ENCODE assay signal across 9 cellular contexts in genomic region chrX:39759526-39760224, GRCh38.
DNase-seq lines count a peak whose midpoint lies in the region; ATAC-seq, FAIRE-seq and TF ChIP-seq lines count a peak whose summit lies in the region.
"Had no signal": no experiment of that assay in that cellular context is flagged by ENCODE, and none has a peak within 500 bp of the region (broad histone marks: within the 10 kb centered on the region; RNA-seq: fewer than 3 reads in every experiment).

No MANE protein-coding gene starts in this region.

- H3K4me2 ChIP-seq in astrocyte (ENCODE audit: low read length) (peak overlapping the region; percentile 73), keratinocyte (ENCODE audit: control insufficient read depth, extremely low read depth, insufficient read depth, low read depth, low read length) (peak overlapping the region; percentile 27)

- H2AFZ ChIP-seq in astrocyte (ENCODE audit: low read depth, low read length) = no peak overlapping the region
- peak overlapping the region; percentile 43 for H2AFZ ChIP-seq in keratinocyte (ENCODE audit: control insufficient read depth, low read length)

- H3K9ac ChIP-seq in astrocyte (ENCODE audit: low read length) (peak overlapping the region; percentile 77), keratinocyte (ENCODE audit: control insufficient read depth, extremely low read depth, insufficient read depth, low read length) (no peak overlapping the region)

- no peaks in the 10 kb centered on the region for H3K27me3 Mint-ChIP-seq in astrocyte (ENCODE audit: low read depth, unreplicated experiment)

- no peaks in the 10 kb centered on the region for H3K36me3 Mint-ChIP-seq in astrocyte (ENCODE audit: low read depth, unreplicated experiment)

- H3K4me1 ChIP-seq in astrocyte (ENCODE audit: insufficient read depth, low read length) (peaks cover 65% of the 10 kb centered on the region), keratinocyte (ENCODE audit: control insufficient read depth, extremely low read depth, insufficient read depth, low read length) (peaks cover 23% of the 10 kb centered on the region), thoracic aorta (ENCODE audit: control insufficient read depth in 1 of 2, low read depth in 2 of 2) (peaks cover 11 to 48% of the 10 kb centered on the region in 2 donors)

- H3K79me2 ChIP-seq in astrocyte (ENCODE audit: insufficient read depth, low read length) (no peaks in the 10 kb centered on the region), keratinocyte (ENCODE audit: control insufficient read depth, insufficient read depth, low read length) (no peaks in the 10 kb centered on the region)

- no peaks in the 10 kb centered on the region for H3K9me3 ChIP-seq in astrocyte (ENCODE audit: insufficient read depth, low read depth, low read length)
- H3K9me3 ChIP-seq in keratinocyte (ENCODE audit: control insufficient read depth, low read depth, low read length) = no peaks in the 10 kb centered on the region
- no peaks in the 10 kb centered on the region for H3K9me3 ChIP-seq in thoracic aorta

- H3K9me3 Mint-ChIP-seq in astrocyte (ENCODE audit: unreplicated experiment) = no peaks in the 10 kb centered on the region

- DNase-seq in NCI-H1417 (lab: John Stamatoyannopoulos, UW) (peak in 2 of 3 experiments; percentile 48 to 58), NCI-H1417 treated with DMSO at 0.1 percent for 48 hours (lab: John Stamatoyannopoulos, UW) (no peak), astrocyte (ENCODE audit: low read depth) (peak; percentile 79), keratinocyte (ENCODE audit: low read depth, low spot score) (no peak), thoracic aorta (ENCODE audit: low spot score) (no peak)
- DNase-seq in activated effector memory CD4-positive, alpha-beta T cell treated with Interleukin-2 at 50 U/mL for 16 hours = no peak
- DNase-seq in activated effector memory CD4-positive, alpha-beta T cell treated with anti-CD3 and anti-CD28 coated beads, Interleukin-2, amount 50 U/mL, for 16 hours = no peak

- no peak overlapping the region for H3K4me3 Mint-ChIP-seq in astrocyte (ENCODE audit: unreplicated experiment)

- H3K27me3 ChIP-seq in astrocyte (ENCODE audit: insufficient read depth, low read length) (no peaks in the 10 kb centered on the region), keratinocyte (ENCODE audit: control insufficient read depth, extremely low read depth, insufficient read depth, low read length) (no peaks in the 10 kb centered on the region), thoracic aorta (replicated peaks; ENCODE audit: insufficient read depth) (no peaks in the 10 kb centered on the region)

- TF ChIP-seq CTCF in astrocyte (IDR thresholded peaks at IDR 0.05; ENCODE audit: insufficient read depth, low read depth, low read length) = no peak
- no peak for TF ChIP-seq CTCF in keratinocyte (optimal IDR thresholded peaks at IDR 0.05 in 1 of 3, IDR thresholded peaks at IDR 0.05 in 1 of 3, conservative IDR thresholded peaks at IDR 0.05 in 1 of 3; ENCODE audit: extremely low read depth in 1 of 3, insufficient read depth in 2 of 3, low read length in 3 of 3)
- no peak for TF ChIP-seq CTCF in thoracic aorta (IDR thresholded peaks at IDR 0.05)

- H3K4me1 Mint-ChIP-seq in astrocyte (ENCODE audit: low read depth, unreplicated experiment) = peaks cover 38% of the 10 kb centered on the region

- no peak for FAIRE-seq in astrocyte (lab: Jason Lieb, UNC)
- FAIRE-seq in keratinocyte (lab: Jason Lieb, UNC) = no peak
- FAIRE-seq: frontal cortex had no signal

- dilution Hi-C loops in keratinocyte (cut with MboI; ENCODE audit: extremely low pct_ligation_motif_present, low sequenced_read_pairs) = no loop called here

- H3K4me3 ChIP-seq in astrocyte (ENCODE audit: insufficient read depth, low read depth, low read length) = no peak overlapping the region
- no peak overlapping the region for H3K4me3 ChIP-seq in keratinocyte (ENCODE audit: control insufficient read depth in 2 of 3, extremely low read depth in 1 of 3, insufficient read depth in 2 of 3, low read depth in 1 of 3, low read length in 3 of 3)
- H3K4me3 ChIP-seq in thoracic aorta = peak overlapping the region; percentile 16

- no peaks in the 10 kb centered on the region for H4K20me1 ChIP-seq in astrocyte (ENCODE audit: insufficient read depth, low read length)
- H4K20me1 ChIP-seq in keratinocyte (ENCODE audit: control insufficient read depth, extremely low read depth, insufficient read depth, low read length) = no peaks in the 10 kb centered on the region

- ATAC-seq in thoracic aorta (ENCODE audit: insufficient number of reproducible peaks, low FRiP score, low read depth) = no peak
- ATAC-seq in GM21381 (IDR thresholded peaks at IDR 0.05; ENCODE audit: unreplicated experiment) = no peak

- H3K9me1 ChIP-seq in keratinocyte (ENCODE audit: control insufficient read depth, extremely low read depth, insufficient read depth, low read length) = no peaks in the 10 kb centered on the region

- H3K36me3 ChIP-seq in astrocyte (ENCODE audit: insufficient read depth, low read length) = no peaks in the 10 kb centered on the region
- H3K36me3 ChIP-seq in keratinocyte (ENCODE audit: control insufficient read depth in 2 of 2, extremely low read depth in 1 of 2, insufficient read depth in 2 of 2, low read length in 2 of 2) = no peaks in the 10 kb centered on the region
- no peaks in the 10 kb centered on the region for H3K36me3 ChIP-seq in thoracic aorta

- peak overlapping the region; percentile 87 for H3K27ac ChIP-seq in astrocyte (ENCODE audit: low read depth, low read length)
- H3K27ac ChIP-seq in keratinocyte (ENCODE audit: control insufficient read depth, insufficient read depth, low read length) = no peak overlapping the region
- peak overlapping the region; percentile 89 to 93 for H3K27ac ChIP-seq in thoracic aorta

- peak overlapping the region; percentile 83 for H3K27ac Mint-ChIP-seq in astrocyte (ENCODE audit: unreplicated experiment)

Comparison
In these comparisons a context has a peak if more than half of its experiments do, and no peak if none do; other contexts are left out.
1. DNase-seq: peak in NCI-H1417 (2 of 3) and astrocyte (single experiment); none in NCI-H1417 treated with DMSO at 0.1 percent for 48 hours (single experiment), keratinocyte (single experiment), thoracic aorta (single experiment), activated effector memory CD4-positive, alpha-beta T cell treated with Interleukin-2 at 50 U/mL for 16 hours (single experiment) and activated effector memory CD4-positive, alpha-beta T cell treated with anti-CD3 and anti-CD28 coated beads, Interleukin-2, amount 50 U/mL, for 16 hours (single experiment).